8 cellular contexts compared by ENCODE assay signal in the genomic region with DNA sequence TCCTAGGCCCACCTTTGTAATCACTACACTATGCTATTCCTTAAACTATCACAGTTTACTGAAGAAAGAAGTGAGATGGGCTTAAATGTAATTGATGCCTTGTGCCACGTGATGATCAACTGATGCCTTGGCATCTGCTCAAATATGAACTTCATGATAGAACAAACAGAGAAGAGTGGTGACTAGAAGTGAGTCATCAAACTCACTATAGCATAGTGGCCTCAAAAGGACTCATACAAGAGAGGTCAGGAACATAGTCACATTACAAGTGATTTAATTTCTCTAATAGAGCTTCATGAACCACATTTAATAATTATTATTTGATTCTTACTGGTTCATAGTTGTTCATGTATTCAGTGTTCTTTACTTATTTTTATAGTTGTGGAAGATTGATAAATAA.
DNase-seq lines count a peak whose midpoint lies in the region; ATAC-seq, FAIRE-seq and TF ChIP-seq lines count a peak whose summit lies in the region.
"Not testable (repeated sequence)": the region's sequence is repeated elsewhere in the genome, so short reads cannot be mapped to it uniquely, and the experiment has no call there.

No MANE protein-coding gene starts in this region.

- POLR2A ChIA-PET in K562 (lab: Yijun Ruan, JAX), result not testable (repeated sequence)

- H3K4me3 Mint-ChIP-seq in HFFc6, result not testable (repeated sequence)

- ATAC-seq in K562, result not testable (repeated sequence)
- ATAC-seq in esophagus mucosa, result peak; percentile 60

- not testable (repeated sequence) for H2AFZ ChIP-seq in ACC112 (ENCODE audit: low read length, unreplicated experiment); K562 (ENCODE audit: low read depth, low read length)

- not testable (repeated sequence) for H3K9me3 Mint-ChIP-seq in HFFc6

- not testable (repeated sequence) for H3K9me3 ChIP-seq in K562 (replicated peaks; ENCODE audit: control insufficient read depth, insufficient read depth, low read depth, low read length)

- peak overlapping the region; percentile 57; the same call in 1 of the 2 replicates for H3K27ac ChIP-seq in ACC112 (ENCODE audit: low read depth, low read length)
- H3K27ac ChIP-seq in K562 (ENCODE audit: extremely low read depth, low read depth, low read length), result not testable (repeated sequence)

- not testable (repeated sequence) for H3K27ac Mint-ChIP-seq in HFFc6

- WGBS in K562 (ENCODE audit: insufficient coverage, low coverage, missing lambda C conversion rate), result 0% methylated on average over 1 of the region's 1 CpG

- not testable (repeated sequence) for TF ChIP-seq EP300 in K562 (IDR thresholded peaks at IDR 0.05; ENCODE audit: low read length)

- not testable (repeated sequence) for H3K27me3 Mint-ChIP-seq in HFFc6 (ENCODE audit: insufficient read depth)

- not testable (repeated sequence) for TF ChIP-seq RAD21 in K562 (CRISPR knock-in tag; conservative IDR thresholded peaks at IDR 0.05 in 1 of 2, IDR thresholded peaks at IDR 0.05 in 1 of 2)

- CTCF ChIA-PET in K562 (lab: Yijun Ruan, JAX; ENCODE audit: low intra/inter-chr PET ratio), result not testable (repeated sequence)

- H4K20me1 ChIP-seq in K562 (replicated peaks; ENCODE audit: control insufficient read depth, insufficient read depth, low read length), result not testable (repeated sequence)

- intact Hi-C loops in K562 (cut with micrococcal nuclease), result not testable (repeated sequence)

- not testable (repeated sequence) for H3K4me2 ChIP-seq in K562 (ENCODE audit: insufficient read depth, low read length)

- in situ Hi-C loops in K562 (cut with MboI), result not testable (repeated sequence)

- H3K36me3 Mint-ChIP-seq in HFFc6 (ENCODE audit: low read depth), result peaks cover 10% of the 10 kb centered on the region

- BruUV-seq in K562 (replicated peaks; lab: Mats Ljungman, UMichigan), result not testable (repeated sequence)

- H3K36me3 ChIP-seq in ACC112 (ENCODE audit: insufficient read depth, low read length); K562 (ENCODE audit: control insufficient read depth, insufficient read depth, low read length): not testable (repeated sequence)

- not testable (repeated sequence) for FAIRE-seq in K562 (lab: Jason Lieb, UNC)

- H3K4me1 ChIP-seq in ACC112 (ENCODE audit: control insufficient read depth, insufficient read depth, low read length, unreplicated experiment), result peaks cover 11% of the 10 kb centered on the region
- not testable (repeated sequence) for H3K4me1 ChIP-seq in K562 (replicated peaks in 1 of 2; ENCODE audit: control insufficient read depth in 2 of 2, insufficient read depth in 2 of 2, low read length in 2 of 2)

- not testable (repeated sequence) for H3K9ac ChIP-seq in K562 (ENCODE audit: insufficient read depth in 1 of 2, low read depth in 2 of 2, low read length in 2 of 2)

- not testable (repeated sequence) for H3K9me1 ChIP-seq in K562 (ENCODE audit: control insufficient read depth, insufficient read depth, low read length)

- DNase-seq in DMS53 treated with DMSO at 0.1 percent for 48 hours (lab: John Stamatoyannopoulos, UW; ENCODE audit: unreplicated experiment) (peak; percentile 85), HFFc6 (peak; percentile 79), RKO (ENCODE audit: low spot score) (peak; percentile 70), K562 (ENCODE audit: extremely low read depth in 1 of 4, low spot score in 3 of 4) (peak in 2 of 4 experiments; percentile 2 to 4), foreskin melanocyte (peak; percentile 70), retinal pigment epithelial cell (ENCODE audit: low read depth) (peak; percentile 55)

- not testable (repeated sequence) for H3K4me3 ChIP-seq in ACC112 (ENCODE audit: low read depth, low read length); K562; retinal pigment epithelial cell (ENCODE audit: low read length)

- peaks cover 23% of the 10 kb centered on the region for H3K4me1 Mint-ChIP-seq in HFFc6 (ENCODE audit: low read depth)

- H3K79me2 ChIP-seq in ACC112 (ENCODE audit: control insufficient read depth, insufficient read depth, low read length, unreplicated experiment); K562 (ENCODE audit: control insufficient read depth, insufficient read depth, low read length): not testable (repeated sequence)

- not testable (repeated sequence) for TF ChIP-seq POLR2A in K562 (conservative IDR thresholded peaks at IDR 0.05)

- not testable (repeated sequence) for TF ChIP-seq CTCF in HFFc6 (IDR thresholded peaks at IDR 0.05); K562 (IDR thresholded peaks at IDR 0.05 in 2 of 3, conservative IDR thresholded peaks at IDR 0.05 in 1 of 3; ENCODE audit: insufficient read depth in 2 of 3, low read depth in 1 of 3, low read length in 3 of 3); retinal pigment epithelial cell (conservative IDR thresholded peaks at IDR 0.05; ENCODE audit: low read depth, low read length)

- H3K27me3 ChIP-seq in ACC112 (ENCODE audit: insufficient read depth, low read length); K562 (ENCODE audit: control insufficient read depth in 2 of 2, insufficient read depth in 2 of 2, low read length in 2 of 2): not testable (repeated sequence)

TF ChIP-seq in K562, 482 proteins besides CTCF, POLR2A, EP300 and RAD21:
- TF ChIP-seq, protein P1, sequence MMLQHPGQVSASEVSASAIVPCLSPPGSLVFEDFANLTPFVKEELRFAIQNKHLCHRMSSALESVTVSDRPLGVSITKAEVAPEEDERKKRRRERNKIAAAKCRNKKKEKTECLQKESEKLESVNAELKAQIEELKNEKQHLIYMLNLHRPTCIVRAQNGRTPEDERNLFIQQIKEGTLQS (IDR thresholded peaks at IDR 0.05), result peak; percentile 16; the same call in 1 of the 2 replicates
- TF ChIP-seq, protein P1 (CRISPR knock-in tag; conservative IDR thresholded peaks at IDR 0.05), result not testable (repeated sequence)
